1 cellular context compared by ENCODE assay signal in the genomic region with DNA sequence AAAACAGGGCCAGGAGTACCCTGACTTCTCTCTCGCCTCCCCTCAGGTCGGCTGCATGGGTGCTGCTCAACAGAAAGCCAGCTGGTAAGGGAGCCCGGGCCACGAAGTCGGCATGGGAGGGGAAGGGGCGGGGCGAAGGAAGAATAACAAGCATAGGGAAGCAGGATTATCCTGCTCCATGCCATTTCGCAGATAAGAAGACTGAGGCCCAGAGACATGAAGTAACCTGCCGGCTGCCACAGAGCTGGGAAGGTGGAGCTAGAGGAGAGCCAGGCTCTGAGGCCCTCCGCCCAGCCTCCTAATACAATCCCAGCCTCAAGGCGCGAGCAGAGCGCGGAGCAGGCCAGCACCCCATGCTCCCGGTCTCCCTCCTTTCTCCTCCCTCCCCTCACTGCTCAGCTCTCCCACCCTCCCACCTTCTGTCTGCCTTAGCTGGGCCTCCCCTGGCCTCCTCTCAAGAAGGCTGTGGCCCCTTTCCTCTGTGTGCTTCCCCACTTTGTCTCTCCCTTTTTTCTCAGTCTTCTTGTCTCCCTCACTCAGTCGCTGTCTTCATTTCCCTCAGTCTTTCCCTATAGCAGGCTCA.
TF ChIP-seq lines count a peak whose summit lies in the region.

No MANE protein-coding gene starts in this region.

TF ChIP-seq in HEK293, 187 proteins besides CTCF, POLR2A, EP300 and RAD21 (continued from another document and continues in another):
- TF ChIP-seq, protein P1, sequence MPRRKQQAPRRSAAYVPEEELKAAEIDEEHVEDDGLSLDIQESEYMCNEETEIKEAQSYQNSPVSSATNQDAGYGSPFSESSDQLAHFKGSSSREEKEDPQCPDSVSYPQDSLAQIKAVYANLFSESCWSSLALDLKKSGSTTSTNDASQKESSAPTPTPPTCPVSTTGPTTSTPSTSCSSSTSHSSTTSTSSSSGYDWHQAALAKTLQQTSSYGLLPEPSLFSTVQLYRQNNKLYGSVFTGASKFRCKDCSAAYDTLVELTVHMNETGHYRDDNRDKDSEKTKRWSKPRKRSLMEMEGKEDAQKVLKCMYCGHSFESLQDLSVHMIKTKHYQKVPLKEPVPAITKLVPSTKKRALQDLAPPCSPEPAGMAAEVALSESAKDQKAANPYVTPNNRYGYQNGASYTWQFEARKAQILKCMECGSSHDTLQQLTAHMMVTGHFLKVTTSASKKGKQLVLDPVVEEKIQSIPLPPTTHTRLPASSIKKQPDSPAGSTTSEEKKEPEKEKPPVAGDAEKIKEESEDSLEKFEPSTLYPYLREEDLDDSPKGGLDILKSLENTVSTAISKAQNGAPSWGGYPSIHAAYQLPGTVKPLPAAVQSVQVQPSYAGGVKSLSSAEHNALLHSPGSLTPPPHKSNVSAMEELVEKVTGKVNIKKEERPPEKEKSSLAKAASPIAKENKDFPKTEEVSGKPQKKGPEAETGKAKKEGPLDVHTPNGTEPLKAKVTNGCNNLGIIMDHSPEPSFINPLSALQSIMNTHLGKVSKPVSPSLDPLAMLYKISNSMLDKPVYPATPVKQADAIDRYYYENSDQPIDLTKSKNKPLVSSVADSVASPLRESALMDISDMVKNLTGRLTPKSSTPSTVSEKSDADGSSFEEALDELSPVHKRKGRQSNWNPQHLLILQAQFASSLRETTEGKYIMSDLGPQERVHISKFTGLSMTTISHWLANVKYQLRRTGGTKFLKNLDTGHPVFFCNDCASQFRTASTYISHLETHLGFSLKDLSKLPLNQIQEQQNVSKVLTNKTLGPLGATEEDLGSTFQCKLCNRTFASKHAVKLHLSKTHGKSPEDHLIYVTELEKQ (tag by site-specific recombination; IDR thresholded peaks at IDR 0.05; ENCODE audit: borderline replicate concordance) = no peak
- no peak for TF ChIP-seq SETDB1 (IDR thresholded peaks at IDR 0.05; ENCODE audit: insufficient read length, low read length)
- 0 out of 2 replicates have a peak, but pooled peaks have one; percentile 8 for TF ChIP-seq ZNF121 (tag by site-specific recombination; IDR thresholded peaks at IDR 0.05)
- TF ChIP-seq ZNF707 (tag by site-specific recombination; IDR thresholded peaks at IDR 0.05) = no peak
- no peak for TF ChIP-seq ZNF10 (tag by site-specific recombination; IDR thresholded peaks at IDR 0.05)
- TF ChIP-seq ZNF658 (tag by site-specific recombination; IDR thresholded peaks at IDR 0.05) = no peak
- no peak for TF ChIP-seq ZNF302 (tag by site-specific recombination; IDR thresholded peaks at IDR 0.05; ENCODE audit: low read depth)
- TF ChIP-seq ZNF248 (tag by site-specific recombination; IDR thresholded peaks at IDR 0.05) = no peak
- no peak for TF ChIP-seq ZNF175 (tag by site-specific recombination; IDR thresholded peaks at IDR 0.05)
- no peak for TF ChIP-seq MEIS1 (CRISPR knock-in tag; IDR thresholded peaks at IDR 0.05; ENCODE audit: borderline replicate concordance)
- no peak for TF ChIP-seq ZNF621 (tag by site-specific recombination; IDR thresholded peaks at IDR 0.05)
- TF ChIP-seq YY2 (tag by site-specific recombination; IDR thresholded peaks at IDR 0.05) = no peak
- TF ChIP-seq, protein P2, sequence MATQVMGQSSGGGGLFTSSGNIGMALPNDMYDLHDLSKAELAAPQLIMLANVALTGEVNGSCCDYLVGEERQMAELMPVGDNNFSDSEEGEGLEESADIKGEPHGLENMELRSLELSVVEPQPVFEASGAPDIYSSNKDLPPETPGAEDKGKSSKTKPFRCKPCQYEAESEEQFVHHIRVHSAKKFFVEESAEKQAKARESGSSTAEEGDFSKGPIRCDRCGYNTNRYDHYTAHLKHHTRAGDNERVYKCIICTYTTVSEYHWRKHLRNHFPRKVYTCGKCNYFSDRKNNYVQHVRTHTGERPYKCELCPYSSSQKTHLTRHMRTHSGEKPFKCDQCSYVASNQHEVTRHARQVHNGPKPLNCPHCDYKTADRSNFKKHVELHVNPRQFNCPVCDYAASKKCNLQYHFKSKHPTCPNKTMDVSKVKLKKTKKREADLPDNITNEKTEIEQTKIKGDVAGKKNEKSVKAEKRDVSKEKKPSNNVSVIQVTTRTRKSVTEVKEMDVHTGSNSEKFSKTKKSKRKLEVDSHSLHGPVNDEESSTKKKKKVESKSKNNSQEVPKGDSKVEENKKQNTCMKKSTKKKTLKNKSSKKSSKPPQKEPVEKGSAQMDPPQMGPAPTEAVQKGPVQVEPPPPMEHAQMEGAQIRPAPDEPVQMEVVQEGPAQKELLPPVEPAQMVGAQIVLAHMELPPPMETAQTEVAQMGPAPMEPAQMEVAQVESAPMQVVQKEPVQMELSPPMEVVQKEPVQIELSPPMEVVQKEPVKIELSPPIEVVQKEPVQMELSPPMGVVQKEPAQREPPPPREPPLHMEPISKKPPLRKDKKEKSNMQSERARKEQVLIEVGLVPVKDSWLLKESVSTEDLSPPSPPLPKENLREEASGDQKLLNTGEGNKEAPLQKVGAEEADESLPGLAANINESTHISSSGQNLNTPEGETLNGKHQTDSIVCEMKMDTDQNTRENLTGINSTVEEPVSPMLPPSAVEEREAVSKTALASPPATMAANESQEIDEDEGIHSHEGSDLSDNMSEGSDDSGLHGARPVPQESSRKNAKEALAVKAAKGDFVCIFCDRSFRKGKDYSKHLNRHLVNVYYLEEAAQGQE (tag by site-specific recombination; IDR thresholded peaks at IDR 0.05) = no peak
- TF ChIP-seq ZNF548 (tag by site-specific recombination; IDR thresholded peaks at IDR 0.05) = no peak
- TF ChIP-seq, protein P3, sequence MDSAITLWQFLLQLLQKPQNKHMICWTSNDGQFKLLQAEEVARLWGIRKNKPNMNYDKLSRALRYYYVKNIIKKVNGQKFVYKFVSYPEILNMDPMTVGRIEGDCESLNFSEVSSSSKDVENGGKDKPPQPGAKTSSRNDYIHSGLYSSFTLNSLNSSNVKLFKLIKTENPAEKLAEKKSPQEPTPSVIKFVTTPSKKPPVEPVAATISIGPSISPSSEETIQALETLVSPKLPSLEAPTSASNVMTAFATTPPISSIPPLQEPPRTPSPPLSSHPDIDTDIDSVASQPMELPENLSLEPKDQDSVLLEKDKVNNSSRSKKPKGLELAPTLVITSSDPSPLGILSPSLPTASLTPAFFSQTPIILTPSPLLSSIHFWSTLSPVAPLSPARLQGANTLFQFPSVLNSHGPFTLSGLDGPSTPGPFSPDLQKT (IDR thresholded peaks at IDR 0.05; ENCODE audit: borderline replicate concordance, low read depth, low read length) = no peak
- TF ChIP-seq, protein P4, sequence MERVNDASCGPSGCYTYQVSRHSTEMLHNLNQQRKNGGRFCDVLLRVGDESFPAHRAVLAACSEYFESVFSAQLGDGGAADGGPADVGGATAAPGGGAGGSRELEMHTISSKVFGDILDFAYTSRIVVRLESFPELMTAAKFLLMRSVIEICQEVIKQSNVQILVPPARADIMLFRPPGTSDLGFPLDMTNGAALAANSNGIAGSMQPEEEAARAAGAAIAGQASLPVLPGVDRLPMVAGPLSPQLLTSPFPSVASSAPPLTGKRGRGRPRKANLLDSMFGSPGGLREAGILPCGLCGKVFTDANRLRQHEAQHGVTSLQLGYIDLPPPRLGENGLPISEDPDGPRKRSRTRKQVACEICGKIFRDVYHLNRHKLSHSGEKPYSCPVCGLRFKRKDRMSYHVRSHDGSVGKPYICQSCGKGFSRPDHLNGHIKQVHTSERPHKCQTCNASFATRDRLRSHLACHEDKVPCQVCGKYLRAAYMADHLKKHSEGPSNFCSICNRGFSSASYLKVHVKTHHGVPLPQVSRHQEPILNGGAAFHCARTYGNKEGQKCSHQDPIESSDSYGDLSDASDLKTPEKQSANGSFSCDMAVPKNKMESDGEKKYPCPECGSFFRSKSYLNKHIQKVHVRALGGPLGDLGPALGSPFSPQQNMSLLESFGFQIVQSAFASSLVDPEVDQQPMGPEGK (tag by site-specific recombination; IDR thresholded peaks at IDR 0.05) = peak; percentile 50
- TF ChIP-seq, protein P5, sequence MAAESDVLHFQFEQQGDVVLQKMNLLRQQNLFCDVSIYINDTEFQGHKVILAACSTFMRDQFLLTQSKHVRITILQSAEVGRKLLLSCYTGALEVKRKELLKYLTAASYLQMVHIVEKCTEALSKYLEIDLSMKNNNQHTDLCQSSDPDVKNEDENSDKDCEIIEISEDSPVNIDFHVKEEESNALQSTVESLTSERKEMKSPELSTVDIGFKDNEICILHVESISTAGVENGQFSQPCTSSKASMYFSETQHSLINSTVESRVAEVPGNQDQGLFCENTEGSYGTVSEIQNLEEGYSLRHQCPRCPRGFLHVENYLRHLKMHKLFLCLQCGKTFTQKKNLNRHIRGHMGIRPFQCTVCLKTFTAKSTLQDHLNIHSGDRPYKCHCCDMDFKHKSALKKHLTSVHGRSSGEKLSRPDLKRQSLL (tag by site-specific recombination; IDR thresholded peaks at IDR 0.05) = no peak
- TF ChIP-seq, protein P6, sequence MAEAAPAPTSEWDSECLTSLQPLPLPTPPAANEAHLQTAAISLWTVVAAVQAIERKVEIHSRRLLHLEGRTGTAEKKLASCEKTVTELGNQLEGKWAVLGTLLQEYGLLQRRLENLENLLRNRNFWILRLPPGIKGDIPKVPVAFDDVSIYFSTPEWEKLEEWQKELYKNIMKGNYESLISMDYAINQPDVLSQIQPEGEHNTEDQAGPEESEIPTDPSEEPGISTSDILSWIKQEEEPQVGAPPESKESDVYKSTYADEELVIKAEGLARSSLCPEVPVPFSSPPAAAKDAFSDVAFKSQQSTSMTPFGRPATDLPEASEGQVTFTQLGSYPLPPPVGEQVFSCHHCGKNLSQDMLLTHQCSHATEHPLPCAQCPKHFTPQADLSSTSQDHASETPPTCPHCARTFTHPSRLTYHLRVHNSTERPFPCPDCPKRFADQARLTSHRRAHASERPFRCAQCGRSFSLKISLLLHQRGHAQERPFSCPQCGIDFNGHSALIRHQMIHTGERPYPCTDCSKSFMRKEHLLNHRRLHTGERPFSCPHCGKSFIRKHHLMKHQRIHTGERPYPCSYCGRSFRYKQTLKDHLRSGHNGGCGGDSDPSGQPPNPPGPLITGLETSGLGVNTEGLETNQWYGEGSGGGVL (tag by site-specific recombination; IDR thresholded peaks at IDR 0.05) = peak; percentile 78
- TF ChIP-seq, protein P7, sequence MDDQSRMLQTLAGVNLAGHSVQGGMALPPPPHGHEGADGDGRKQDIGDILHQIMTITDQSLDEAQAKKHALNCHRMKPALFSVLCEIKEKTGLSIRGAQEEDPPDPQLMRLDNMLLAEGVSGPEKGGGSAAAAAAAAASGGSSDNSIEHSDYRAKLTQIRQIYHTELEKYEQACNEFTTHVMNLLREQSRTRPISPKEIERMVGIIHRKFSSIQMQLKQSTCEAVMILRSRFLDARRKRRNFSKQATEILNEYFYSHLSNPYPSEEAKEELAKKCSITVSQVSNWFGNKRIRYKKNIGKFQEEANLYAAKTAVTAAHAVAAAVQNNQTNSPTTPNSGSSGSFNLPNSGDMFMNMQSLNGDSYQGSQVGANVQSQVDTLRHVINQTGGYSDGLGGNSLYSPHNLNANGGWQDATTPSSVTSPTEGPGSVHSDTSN (CRISPR knock-in tag; IDR thresholded peaks at IDR 0.05) = no peak
- TF ChIP-seq, protein P8, sequence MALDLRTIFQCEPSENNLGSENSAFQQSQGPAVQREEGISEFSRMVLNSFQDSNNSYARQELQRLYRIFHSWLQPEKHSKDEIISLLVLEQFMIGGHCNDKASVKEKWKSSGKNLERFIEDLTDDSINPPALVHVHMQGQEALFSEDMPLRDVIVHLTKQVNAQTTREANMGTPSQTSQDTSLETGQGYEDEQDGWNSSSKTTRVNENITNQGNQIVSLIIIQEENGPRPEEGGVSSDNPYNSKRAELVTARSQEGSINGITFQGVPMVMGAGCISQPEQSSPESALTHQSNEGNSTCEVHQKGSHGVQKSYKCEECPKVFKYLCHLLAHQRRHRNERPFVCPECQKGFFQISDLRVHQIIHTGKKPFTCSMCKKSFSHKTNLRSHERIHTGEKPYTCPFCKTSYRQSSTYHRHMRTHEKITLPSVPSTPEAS (tag by site-specific recombination; IDR thresholded peaks at IDR 0.05) = no peak
- TF ChIP-seq ZNF623 (tag by site-specific recombination; IDR thresholded peaks at IDR 0.05) = no peak
- no peak for TF ChIP-seq ZNF311 (tag by site-specific recombination; IDR thresholded peaks at IDR 0.05; ENCODE audit: borderline replicate concordance)
- no peak for TF ChIP-seq TRIM28 (IDR thresholded peaks at IDR 0.05; ENCODE audit: borderline replicate concordance, low read length)
- TF ChIP-seq ZNF184 (tag by site-specific recombination; IDR thresholded peaks at IDR 0.05) = no peak
- TF ChIP-seq, protein P9, sequence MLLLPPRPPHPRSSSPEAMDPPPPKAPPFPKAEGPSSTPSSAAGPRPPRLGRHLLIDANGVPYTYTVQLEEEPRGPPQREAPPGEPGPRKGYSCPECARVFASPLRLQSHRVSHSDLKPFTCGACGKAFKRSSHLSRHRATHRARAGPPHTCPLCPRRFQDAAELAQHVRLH (tag by site-specific recombination; IDR thresholded peaks at IDR 0.05) = 0 out of 2 replicates have a peak, but pooled peaks have one; percentile 9
- TF ChIP-seq SP2 (tag by site-specific recombination; IDR thresholded peaks at IDR 0.05) = peak; percentile 57; the same call in 1 of the 2 replicates
- peak; percentile 25; the same call in 1 of the 2 replicates for TF ChIP-seq ZNF768 (tag by site-specific recombination; IDR thresholded peaks at IDR 0.05)
- TF ChIP-seq ZSCAN30 (tag by site-specific recombination; IDR thresholded peaks at IDR 0.05) = 0 out of 2 replicates have a peak, but pooled peaks have one; percentile 7
- TF ChIP-seq ZBTB17 (tag by site-specific recombination; IDR thresholded peaks at IDR 0.05) = peak; percentile 73
- TF ChIP-seq ZNF785 (tag by site-specific recombination; IDR thresholded peaks at IDR 0.05) = no peak
- TF ChIP-seq ZBTB20 (tag by site-specific recombination; IDR thresholded peaks at IDR 0.05) = peak; percentile 47
- TF ChIP-seq ZNF544 (tag by site-specific recombination; IDR thresholded peaks at IDR 0.05) = no peak
- TF ChIP-seq, protein P10, sequence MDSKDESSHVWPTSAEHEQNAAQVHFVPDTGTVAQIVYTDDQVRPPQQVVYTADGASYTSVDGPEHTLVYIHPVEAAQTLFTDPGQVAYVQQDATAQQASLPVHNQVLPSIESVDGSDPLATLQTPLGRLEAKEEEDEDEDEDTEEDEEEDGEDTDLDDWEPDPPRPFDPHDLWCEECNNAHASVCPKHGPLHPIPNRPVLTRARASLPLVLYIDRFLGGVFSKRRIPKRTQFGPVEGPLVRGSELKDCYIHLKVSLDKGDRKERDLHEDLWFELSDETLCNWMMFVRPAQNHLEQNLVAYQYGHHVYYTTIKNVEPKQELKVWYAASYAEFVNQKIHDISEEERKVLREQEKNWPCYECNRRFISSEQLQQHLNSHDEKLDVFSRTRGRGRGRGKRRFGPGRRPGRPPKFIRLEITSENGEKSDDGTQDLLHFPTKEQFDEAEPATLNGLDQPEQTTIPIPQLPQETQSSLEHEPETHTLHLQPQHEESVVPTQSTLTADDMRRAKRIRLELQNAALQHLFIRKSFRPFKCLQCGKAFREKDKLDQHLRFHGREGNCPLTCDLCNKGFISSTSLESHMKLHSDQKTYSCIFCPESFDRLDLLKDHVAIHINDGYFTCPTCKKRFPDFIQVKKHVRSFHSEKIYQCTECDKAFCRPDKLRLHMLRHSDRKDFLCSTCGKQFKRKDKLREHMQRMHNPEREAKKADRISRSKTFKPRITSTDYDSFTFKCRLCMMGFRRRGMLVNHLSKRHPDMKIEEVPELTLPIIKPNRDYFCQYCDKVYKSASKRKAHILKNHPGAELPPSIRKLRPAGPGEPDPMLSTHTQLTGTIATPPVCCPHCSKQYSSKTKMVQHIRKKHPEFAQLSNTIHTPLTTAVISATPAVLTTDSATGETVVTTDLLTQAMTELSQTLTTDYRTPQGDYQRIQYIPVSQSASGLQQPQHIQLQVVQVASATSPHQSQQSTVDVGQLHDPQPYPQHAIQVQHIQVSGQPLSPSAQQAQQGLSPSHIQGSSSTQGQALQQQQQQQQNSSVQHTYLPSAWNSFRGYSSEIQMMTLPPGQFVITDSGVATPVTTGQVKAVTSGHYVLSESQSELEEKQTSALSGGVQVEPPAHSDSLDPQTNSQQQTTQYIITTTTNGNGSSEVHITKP (tag by site-specific recombination; IDR thresholded peaks at IDR 0.05) = peak; percentile 69
- no peak for TF ChIP-seq ZFP3 (tag by site-specific recombination; IDR thresholded peaks at IDR 0.05; ENCODE audit: low read depth)
- no peak for TF ChIP-seq ZNF394 (tag by site-specific recombination; IDR thresholded peaks at IDR 0.05; ENCODE audit: borderline replicate concordance)
- TF ChIP-seq GFI1B (tag by site-specific recombination; IDR thresholded peaks at IDR 0.05) = no peak
